ENCODE assay signal across 8 cellular contexts in genomic region chr11:35142481-35143207, GRCh38. TPM values are rescaled to one million over a fixed set of nuclear protein-coding genes. Genes with fewer than 3 reads are reported as not detected.
DNase-seq lines count a peak whose midpoint lies in the region; ATAC-seq, FAIRE-seq and TF ChIP-seq lines count a peak whose summit lies in the region.

No MANE protein-coding gene starts in this region.

- H3K27me3 Mint-ChIP-seq in HFFc6 (ENCODE audit: insufficient read depth) = peaks cover 56% of the 10 kb centered on the region

- H3K27me3 ChIP-seq in liver (ENCODE audit: control insufficient read depth in 4 of 4, insufficient read depth in 4 of 4, low read length in 3 of 4) = peaks cover 0 to 4% (median 0%) of the 10 kb centered on the region in 4 donors

- TF ChIP-seq CTCF in HFFc6 (IDR thresholded peaks at IDR 0.05) (no peak), liver (IDR thresholded peaks at IDR 0.05; ENCODE audit: low read depth, low read length, missing input control) (no peak), kidney (IDR thresholded peaks at IDR 0.05; ENCODE audit: borderline replicate concordance, extremely low read depth, insufficient read depth) (no peak)

- H3K4me1 ChIP-seq in liver (ENCODE audit: control insufficient read depth in 4 of 4, insufficient read depth in 4 of 4, low read length in 3 of 4) (peaks cover 0 to 14% (median 6%) of the 10 kb centered on the region in 4 donors), kidney (ENCODE audit: control insufficient read depth in 1 of 2, insufficient read depth in 1 of 2, low read depth in 1 of 2, low read length in 2 of 2) (no peaks in the 10 kb centered on the region)

- H3K9me3 Mint-ChIP-seq in HFFc6 = peaks cover 7% of the 10 kb centered on the region

- H3K9ac ChIP-seq in liver (ENCODE audit: low read depth in 1 of 2, low read length in 2 of 2) = no peak overlapping the region
- H3K9ac ChIP-seq in kidney (ENCODE audit: low read length in 2 of 2) = no peak overlapping the region

- intact Hi-C loops in left ventricle myocardium superior (cut with micrococcal nuclease) = no loop called here
- intact Hi-C loops in kidney (cut with DNase I) = no loop called here

- WGBS in liver = 81% methylated on average over 3 of the region's 3 CpGs

- H3K27ac ChIP-seq in liver (ENCODE audit: low read depth in 1 of 2, low read length in 2 of 2) (no peak overlapping the region), kidney (ENCODE audit: low read depth in 2 of 2, low read length in 2 of 2) (no peak overlapping the region), caudate nucleus (ENCODE audit: low read depth, low read length) (no peak overlapping the region)

- ATAC-seq in left ventricle myocardium superior (no peak), HG03196 (IDR thresholded peaks at IDR 0.05; ENCODE audit: unreplicated experiment) (no peak)

- peak; percentile 46 for DNase-seq in AG08396 (ENCODE audit: low spot score)
- peak; percentile 74 for DNase-seq in HFFc6
- peak; percentile 64 for DNase-seq in activated naive CD4-positive, alpha-beta T cell treated with anti-CD3 and anti-CD28 coated beads, Interleukin-2, amount 50 U/mL, for 16 hours
- DNase-seq in left ventricle myocardium superior = no peak
- DNase-seq in kidney = no peak
- DNase-seq in caudate nucleus (lab: John Stamatoyannopoulos, UW) = no peak

- H3K27ac Mint-ChIP-seq in HFFc6 = peak overlapping the region; percentile 92

- H3K36me3 ChIP-seq in liver (ENCODE audit: control insufficient read depth in 4 of 4, insufficient read depth in 3 of 4, low read depth in 1 of 4, low read length in 3 of 4) = no peaks in the 10 kb centered on the region
- no peaks in the 10 kb centered on the region for H3K36me3 ChIP-seq in kidney (ENCODE audit: control insufficient read depth in 1 of 2, insufficient read depth in 2 of 2, low read length in 2 of 2)

- H3K9me3 ChIP-seq in liver (ENCODE audit: control insufficient read depth in 4 of 4, low read length in 3 of 4) = no peaks in the 10 kb centered on the region
- no peaks in the 10 kb centered on the region for H3K9me3 ChIP-seq in kidney (ENCODE audit: control insufficient read depth in 1 of 2, low read length in 2 of 2)

- H3K4me3 Mint-ChIP-seq in HFFc6 = peak overlapping the region; percentile 96

- peaks cover 78% of the 10 kb centered on the region for H3K4me1 Mint-ChIP-seq in HFFc6 (ENCODE audit: low read depth)

- peaks cover 77% of the 10 kb centered on the region for H3K36me3 Mint-ChIP-seq in HFFc6 (ENCODE audit: low read depth)

- H3K4me3 ChIP-seq in liver (ENCODE audit: low read depth in 1 of 3, low read length in 3 of 3) (no peak overlapping the region), kidney (ENCODE audit: low read length in 2 of 2) (no peak overlapping the region)

- no peak for TF ChIP-seq RAD21 in liver (IDR thresholded peaks at IDR 0.05)

- FAIRE-seq in kidney (lab: Jason Lieb, UNC) = no peak

TF ChIP-seq in liver, 16 proteins besides CTCF, POLR2A, EP300 and RAD21:
- TF ChIP-seq REST (IDR thresholded peaks at IDR 0.05) = peak; percentile 73
- TF ChIP-seq HNF4A (conservative IDR thresholded peaks at IDR 0.05) = no peak

RNA-seq across cellular contexts. Expression of gene CD44, which starts 3.7 kb away (rescaled TPM):
- 1,000 to 10,000 TPM; 1,912 to 2,221 (median 2,175) TPM for total RNA-seq in HFFc6 (2021; fragmentation: NEBNext Ultra II Directional; extraction: Animal tissue kit (Norgen Biotek cat#: 25700))
- total RNA-seq in liver = 10 to 100 TPM; 16.7 to 26.9 TPM
- polyA plus RNA-seq in liver = 10 to 100 TPM in 1 of 2 donors, 1 to 10 TPM in 1; 4.1 to 12.6 TPM
- 19.6 TPM for total RNA-seq in left ventricle myocardium superior
- total RNA-seq in kidney = 235 TPM
- 13.8 TPM for polyA plus RNA-seq in kidney (ENCODE audit: insufficient read depth, low read depth, low replicate concordance)

Comparison
In these comparisons a context has a peak if more than half of its experiments do, and no peak if none do; other contexts are left out.
1. DNase-seq: peak in AG08396 (single experiment), HFFc6 (single experiment) and activated naive CD4-positive, alpha-beta T cell treated with anti-CD3 and anti-CD28 coated beads, Interleukin-2, amount 50 U/mL, for 16 hours (single experiment); none in left ventricle myocardium superior (single experiment), kidney (single experiment) and caudate nucleus (0 of 61).